ENCODE assay signal across 16 cellular contexts in genomic region chr21:42182713-42183371, GRCh38.
"Had no signal": no experiment of that assay in that cellular context is flagged by ENCODE, and none has a peak within 500 bp of the region (broad histone marks: within the 10 kb centered on the region; RNA-seq: fewer than 3 reads in every experiment).

No MANE protein-coding gene starts in this region.

- H3K27ac Mint-ChIP-seq: stimulated activated memory B cell treated with anti-CD40 and anti-IgM and Interleukin-4, amounts not matched to agents 10 μg/mL and 1 μg/mL and 100 μg/mL, for 72 hours; type B pancreatic cell had no signal

- H3K4me3 ChIP-seq: colonic mucosa, left lung, prostate gland, spleen, thyroid gland had no signal

- H3K27me3 Mint-ChIP-seq: naive thymus-derived CD8-positive, alpha-beta T cell; stimulated activated memory B cell treated with anti-CD40 and anti-IgM and Interleukin-4, amounts not matched to agents 10 μg/mL and 1 μg/mL and 100 μg/mL, for 72 hours had no signal

- H3K36me3 Mint-ChIP-seq: stimulated activated memory B cell treated with anti-CD40 and anti-IgM and Interleukin-4, amounts not matched to agents 10 μg/mL and 1 μg/mL and 100 μg/mL, for 72 hours; type B pancreatic cell had no signal

- H3K36me3 ChIP-seq: colonic mucosa, left lung, prostate gland, spleen, thyroid gland had no signal

- H3K27me3 ChIP-seq: colonic mucosa, left lung, spleen, thyroid gland had no signal

- H3K27ac ChIP-seq: colonic mucosa, left lung, parathyroid adenoma, prostate gland, spleen, thyroid gland had no signal

- H3K9ac ChIP-seq: parathyroid adenoma had no signal

- H3K9me3 ChIP-seq: colonic mucosa, left lung, prostate gland, spleen, thyroid gland had no signal

- H3K4me1 ChIP-seq: colonic mucosa, parathyroid adenoma, prostate gland had no signal

- H3K9me3 Mint-ChIP-seq: stimulated activated memory B cell treated with anti-CD40 and anti-IgM and Interleukin-4, amounts not matched to agents 10 μg/mL and 1 μg/mL and 100 μg/mL, for 72 hours had no signal

- H2AFZ ChIP-seq: parathyroid adenoma had no signal

- H3K79me2 ChIP-seq: parathyroid adenoma had no signal

- DNase-seq: caudate nucleus; colonic mucosa; dermis blood vessel endothelial cell; islet precursor cell; left lung; naive thymus-derived CD8-positive, alpha-beta T cell; spleen; stimulated activated CD4-positive, alpha-beta T cell treated with anti-CD3 and anti-CD28 coated beads, Interleukin-15, amount 100 ng/mL, for 24 hours; stimulated activated CD4-positive, alpha-beta T cell treated with anti-CD3 and anti-CD28 coated beads, Interleukin-1b, Interleukin-23, amount 100 ng/mL, for 48 hours; stimulated activated CD4-positive, alpha-beta T cell treated with anti-CD3 and anti-CD28 coated beads, Interleukin-4, amount 100 ng/mL, for 24 hours; thyroid gland had no signal

- H3K4me3 Mint-ChIP-seq: naive thymus-derived CD8-positive, alpha-beta T cell; stimulated activated memory B cell treated with anti-CD40 and anti-IgM and Interleukin-4, amounts not matched to agents 10 μg/mL and 1 μg/mL and 100 μg/mL, for 72 hours; type B pancreatic cell had no signal

- ATAC-seq: left lung; naive thymus-derived CD8-positive, alpha-beta T cell; sciatic nerve; stimulated activated memory B cell treated with anti-CD40 and anti-IgM and Interleukin-4, amounts not matched to agents 10 μg/mL and 1 μg/mL and 100 μg/mL, for 72 hours had no signal
